7 cellular contexts compared by ENCODE assay signal in the genomic region with DNA sequence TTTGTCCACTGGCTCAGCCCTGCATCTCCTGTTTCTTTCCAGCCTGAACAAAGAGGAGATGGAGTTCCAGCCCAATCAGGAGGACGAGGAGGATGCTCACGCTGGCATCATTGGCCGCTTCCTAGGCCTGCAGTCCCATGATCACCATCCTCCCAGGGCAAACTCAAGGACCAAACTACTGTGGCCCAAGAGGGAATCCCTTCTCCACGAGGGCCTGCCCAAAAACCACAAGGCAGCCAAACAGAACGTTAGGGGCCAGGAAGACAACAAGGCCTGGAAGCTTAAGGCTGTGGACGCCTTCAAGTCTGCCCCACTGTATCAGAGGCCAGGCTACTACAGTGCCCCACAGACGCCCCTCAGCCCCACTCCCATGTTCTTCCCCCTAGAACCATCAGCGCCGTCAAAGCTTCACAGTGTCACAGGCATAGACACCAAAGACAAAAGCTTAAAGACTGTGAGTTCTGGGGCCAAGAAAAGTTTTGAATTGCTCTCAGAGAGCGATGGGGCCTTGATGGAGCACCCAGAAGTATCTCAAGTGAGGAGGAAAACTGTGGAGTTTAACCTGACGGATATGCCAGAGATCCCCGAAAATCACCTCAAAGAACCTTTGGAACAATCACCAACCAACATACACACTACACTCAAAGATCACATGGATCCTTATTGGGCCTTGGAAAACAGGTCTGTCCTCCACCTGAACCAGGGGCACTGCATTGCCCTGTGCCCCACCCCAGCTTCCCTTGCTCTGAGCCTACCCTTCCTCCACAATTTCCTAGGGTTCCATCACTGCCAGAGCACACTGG. TPM values are rescaled to one million over a fixed set of nuclear protein-coding genes. Genes with fewer than 3 reads are reported as not detected.
DNase-seq lines count a peak whose midpoint lies in the region; ATAC-seq and TF ChIP-seq lines count a peak whose summit lies in the region.
"Had no signal": no experiment of that assay in that cellular context is flagged by ENCODE, and none has a peak within 500 bp of the region (broad histone marks: within the 10 kb centered on the region; RNA-seq: fewer than 3 reads in every experiment).

No MANE protein-coding gene starts in this region.

- H3K4me1 ChIP-seq in left ventricle myocardium inferior (peaks cover 71% of the 10 kb centered on the region), left lung (peaks cover 28 to 59% of the 10 kb centered on the region in 2 donors), vagina (peaks cover 62% of the 10 kb centered on the region)

- H3K27me3 ChIP-seq in left ventricle myocardium inferior (ENCODE audit: low read depth) (no peaks in the 10 kb centered on the region), left lung (no peaks in the 10 kb centered on the region), vagina (no peaks in the 10 kb centered on the region)
- H3K27me3 ChIP-seq: cardiac muscle cell had no signal

- peaks cover 41% of the 10 kb centered on the region for H3K36me3 ChIP-seq in left ventricle myocardium inferior
- H3K36me3 ChIP-seq in left lung, result peaks cover 0 to 79% of the 10 kb centered on the region in 2 donors
- H3K36me3 ChIP-seq in vagina, result peaks cover 0 to 34% of the 10 kb centered on the region in 2 donors

- ATAC-seq in Right ventricle myocardium inferior (no peak), left lung (no peak)

- no peak for TF ChIP-seq POLR2A in vagina (IDR thresholded peaks at IDR 0.05)

- intact Hi-C loops in left ventricle myocardium inferior (cut with micrococcal nuclease) (loop anchor here (5.0 kb wide), 1 partner anchor 120 kb away; no protein-coding TSS in a partner anchor), Right ventricle myocardium inferior (cut with DNase I) (no loop called here), left lung (cut with DNase I) (no loop called here), vagina (cut with DNase I) (no loop called here)

- H3K9me3 ChIP-seq in left ventricle myocardium inferior (replicated peaks) (no peaks in the 10 kb centered on the region), left lung (no peaks in the 10 kb centered on the region), vagina (no peaks in the 10 kb centered on the region)

- TF ChIP-seq CTCF in left ventricle myocardium inferior (IDR thresholded peaks at IDR 0.05; ENCODE audit: borderline replicate concordance), result no peak
- no peak for TF ChIP-seq CTCF in left lung (IDR thresholded peaks at IDR 0.05)
- TF ChIP-seq CTCF in vagina (IDR thresholded peaks at IDR 0.05), result no peak
- no peak for TF ChIP-seq CTCF in GM13976 (IDR thresholded peaks at IDR 0.05; ENCODE audit: borderline replicate concordance, control extremely low read depth, extremely low read depth, insufficient read depth, missing control alignments)

- in situ Hi-C loops in GM13976 (cut with MboI; ENCODE audit: low sequenced_read_pairs, unreplicated experiment), result loop anchor here (10.0 kb wide), 1 partner anchor 112 kb away; no protein-coding TSS in a partner anchor

- H3K27ac ChIP-seq in left ventricle myocardium inferior (replicated peaks), result peak overlapping the region; percentile 100
- H3K27ac ChIP-seq in left lung, result peak overlapping the region; percentile 98 to 99
- H3K27ac ChIP-seq in vagina, result peak overlapping the region; percentile 99
- H3K27ac ChIP-seq: cardiac muscle cell had no signal

- no peak for DNase-seq in left ventricle myocardium inferior
- DNase-seq in Right ventricle myocardium inferior (ENCODE audit: missing footprints), result no peak
- DNase-seq in left lung, result peak in 1 of 2 donors; percentile 31
- no peak for DNase-seq in vagina (ENCODE audit: extremely low spot score in 2 of 2)
- no peak for DNase-seq in NCI-H2227 treated with DMSO at 0.1 percent for 48 hours (lab: John Stamatoyannopoulos, UW)
- no peak for DNase-seq in GM13976 (ENCODE audit: low spot score)

- no peak overlapping the region for H3K4me3 ChIP-seq in left ventricle myocardium inferior
- H3K4me3 ChIP-seq in left lung, result peak overlapping the region in 1 of 2 donors; percentile 6
- H3K4me3 ChIP-seq in vagina, result no peak overlapping the region
- H3K4me3 ChIP-seq: cardiac muscle cell had no signal

RNA-seq across cellular contexts. Expression of gene FTH1, which starts 5.0 kb away (rescaled TPM):
- 2,346 TPM for total RNA-seq in left ventricle myocardium inferior
- 2,493 TPM for total RNA-seq in Right ventricle myocardium inferior
- total RNA-seq in left lung, result 1,000 to 10,000 TPM; 3,536 to 5,494 TPM
- total RNA-seq in vagina, result 2,421 TPM

RNA-seq across cellular contexts. Expression of gene BEST1, which starts 12.3 kb away (rescaled TPM):
- total RNA-seq in left ventricle myocardium inferior (0.58 TPM), Right ventricle myocardium inferior (1.9 TPM), left lung (10 to 100 TPM in 1 of 2 donors, 1 to 10 TPM in 1; 3.8 to 14.6 TPM), vagina (4.4 TPM)

RNA-seq across cellular contexts. Expression of gene RAB3IL1, which starts 45.0 kb away (rescaled TPM):
- total RNA-seq in left ventricle myocardium inferior, result 9.5 TPM
- total RNA-seq in Right ventricle myocardium inferior, result 14.0 TPM
- 10 to 100 TPM; 10.8 to 13.3 TPM for total RNA-seq in left lung
- 32.2 TPM for total RNA-seq in vagina
